Comparison of ENCODE assay signal across 7 cellular contexts in the genomic region with DNA sequence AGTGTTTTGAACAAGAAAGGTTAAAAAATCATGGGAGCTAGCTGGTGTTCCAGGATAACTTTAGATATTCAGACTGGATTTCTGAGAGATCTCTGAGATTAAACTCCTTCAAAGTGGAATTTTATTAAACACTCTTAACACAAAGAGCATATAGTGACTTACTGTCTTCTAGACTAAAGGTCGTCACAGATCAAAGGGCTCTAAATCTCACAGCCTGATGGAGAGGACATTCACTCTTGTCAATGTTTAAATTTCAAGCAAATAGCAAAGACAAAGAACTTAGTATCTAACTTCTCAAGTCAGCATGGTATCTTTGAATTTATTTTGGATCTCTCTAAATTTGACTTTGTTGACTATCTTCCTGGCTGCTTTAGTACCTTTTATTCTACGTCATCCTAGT.
"Had no signal": no experiment of that assay in that cellular context is flagged by ENCODE, and none has a peak within 500 bp of the region (broad histone marks: within the 10 kb centered on the region; RNA-seq: fewer than 3 reads in every experiment).

No MANE protein-coding gene starts in this region.

- ATAC-seq: GM12878 had no signal

- DNase-seq: GDM1, GF-D8 had no signal

- H3K4me3 ChIP-seq: GM12878 had no signal

- FAIRE-seq: GM12878, GM12891, GM12892, GM18507, GM19239 had no signal
